Comparison of ENCODE assay signal across 8 cellular contexts in genomic region chr6:10838794-10839333, GRCh38. TPM values are rescaled to one million over a fixed set of nuclear protein-coding genes. Genes with fewer than 3 reads are reported as not detected.
DNase-seq lines count a peak whose midpoint lies in the region; ATAC-seq and TF ChIP-seq lines count a peak whose summit lies in the region.

No MANE protein-coding gene starts in this region.

- peak; percentile 64 for ATAC-seq in GM19455 (IDR thresholded peaks at IDR 0.05; ENCODE audit: unreplicated experiment)
- ATAC-seq in HG03457 (IDR thresholded peaks at IDR 0.05; ENCODE audit: unreplicated experiment) = peak; percentile 61
- ATAC-seq in stimulated activated effector memory CD8-positive, alpha-beta T cell treated with anti-CD3 and anti-CD28 coated beads, Interleukin-12 subunit alpha, Interleukin-12 subunit beta, amount 100 ng/mL, for 72 hours = peak; percentile 88

- intact Hi-C loops in Calu3 (cut with micrococcal nuclease; ENCODE audit: unreplicated experiment) = no loop called here

- no TSS peak for BruUV-seq in Calu3 (replicated peaks; lab: Mats Ljungman, UMichigan)

- peaks cover 23% of the 10 kb centered on the region for H3K27me3 Mint-ChIP-seq in Calu3 (ENCODE audit: unreplicated experiment)

- peaks cover 27% of the 10 kb centered on the region for H3K4me1 ChIP-seq in iPS-18a (ENCODE audit: control insufficient read depth, low read depth, low read length)

- H3K9ac ChIP-seq in iPS-18a (ENCODE audit: low read length) = peak overlapping the region; percentile 73

- no peaks in the 10 kb centered on the region for H3K9me3 ChIP-seq in iPS-18a (ENCODE audit: control insufficient read depth, low read depth, low read length)

- H3K36me3 Mint-ChIP-seq in Calu3 (ENCODE audit: insufficient read depth, unreplicated experiment) = peaks cover 20% of the 10 kb centered on the region
- H3K36me3 Mint-ChIP-seq in stimulated activated effector memory CD8-positive, alpha-beta T cell treated with anti-CD3 and anti-CD28 coated beads, Interleukin-12 subunit alpha, Interleukin-12 subunit beta, amount 100 ng/mL, for 72 hours = peaks cover 10% of the 10 kb centered on the region

- H3K4me3 Mint-ChIP-seq in Calu3 (ENCODE audit: low read depth, unreplicated experiment) = peak overlapping the region; percentile 87
- peak overlapping the region; percentile 78 for H3K4me3 Mint-ChIP-seq in stimulated activated effector memory CD8-positive, alpha-beta T cell treated with anti-CD3 and anti-CD28 coated beads, Interleukin-12 subunit alpha, Interleukin-12 subunit beta, amount 100 ng/mL, for 72 hours

- peak overlapping the region; percentile 95 for H3K4me3 ChIP-seq in iPS-18a (ENCODE audit: low read length)

- CTCF ChIA-PET in Calu3 (lab: Charles Lee) = no interaction called here

- H3K36me3 ChIP-seq in iPS-18a (ENCODE audit: control insufficient read depth, low read depth, low read length) = no peaks in the 10 kb centered on the region

- TF ChIP-seq CTCF in Calu3 (IDR thresholded peaks at IDR 0.05; ENCODE audit: unreplicated experiment) = no peak

- H3K27ac Mint-ChIP-seq in Calu3 (ENCODE audit: unreplicated experiment) = no peak overlapping the region
- peak overlapping the region; percentile 97 for H3K27ac Mint-ChIP-seq in stimulated activated effector memory CD8-positive, alpha-beta T cell treated with anti-CD3 and anti-CD28 coated beads, Interleukin-12 subunit alpha, Interleukin-12 subunit beta, amount 100 ng/mL, for 72 hours

- no peaks in the 10 kb centered on the region for H3K9me3 Mint-ChIP-seq in Calu3 (ENCODE audit: low read depth, unreplicated experiment)
- H3K9me3 Mint-ChIP-seq in stimulated activated effector memory CD8-positive, alpha-beta T cell treated with anti-CD3 and anti-CD28 coated beads, Interleukin-12 subunit alpha, Interleukin-12 subunit beta, amount 100 ng/mL, for 72 hours = no peaks in the 10 kb centered on the region

- H3K27me3 ChIP-seq in iPS-18a (ENCODE audit: control insufficient read depth, insufficient read depth, low read length) = peaks cover 44% of the 10 kb centered on the region

- H3K4me1 Mint-ChIP-seq in Calu3 (ENCODE audit: low read depth, unreplicated experiment) = no peaks in the 10 kb centered on the region
- peaks cover 34% of the 10 kb centered on the region for H3K4me1 Mint-ChIP-seq in stimulated activated effector memory CD8-positive, alpha-beta T cell treated with anti-CD3 and anti-CD28 coated beads, Interleukin-12 subunit alpha, Interleukin-12 subunit beta, amount 100 ng/mL, for 72 hours

- DNase-seq in Calu3 (no peak), anterior cingulate cortex (lab: John Stamatoyannopoulos, UW) (no peak), HCEC 1CT (no peak)
- peak; percentile 57 for DNase-seq in activated CD8-positive, alpha-beta memory T cell treated with anti-CD3 and anti-CD28 coated beads, Interleukin-2, amount 50 U/mL, for 48 hours
- DNase-seq in stimulated activated effector memory CD8-positive, alpha-beta T cell treated with anti-CD3 and anti-CD28 coated beads, Interleukin-12 subunit alpha, Interleukin-12 subunit beta, amount 100 ng/mL, for 72 hours (ENCODE audit: low spot score in 2 of 2) = peak; percentile 8 to 75

- no peak overlapping the region for H3K27ac ChIP-seq in iPS-18a (ENCODE audit: low read length)

RNA-seq across cellular contexts. Expression of gene MAK, which starts 0.5 kb away (rescaled TPM):
- 0.27 and 0.35 TPM in 2 replicates for total RNA-seq in Calu3 (2022)

RNA-seq across cellular contexts. Expression of gene GCM2, which starts 43.0 kb away (rescaled TPM):
- total RNA-seq in Calu3 (2022) = not detected in 2 replicates

RNA-seq across cellular contexts. Expression of gene SYCP2L, which starts 48.0 kb away (rescaled TPM):
- 0.12 TPM in 1 of 2 replicates, not detected in the other for total RNA-seq in Calu3 (2022)

Comparison
In these comparisons a context has a peak if more than half of its experiments do, and no peak if none do; other contexts are left out.
1. DNase-seq: peak in activated CD8-positive, alpha-beta memory T cell treated with anti-CD3 and anti-CD28 coated beads, Interleukin-2, amount 50 U/mL, for 48 hours (single experiment) and stimulated activated effector memory CD8-positive, alpha-beta T cell treated with anti-CD3 and anti-CD28 coated beads, Interleukin-12 subunit alpha, Interleukin-12 subunit beta, amount 100 ng/mL, for 72 hours (2 of 2); none in Calu3 (single experiment), anterior cingulate cortex (0 of 58) and HCEC 1CT (single experiment).
2. Peak in every context shown above with its lines, with median percentiles within 50 percentile points of each other: ATAC-seq.